In genomic region chr5:179697543-179697942, GRCh38 we compare ENCODE assay signal across 8 cellular contexts. TPM values are rescaled to one million over a fixed set of nuclear protein-coding genes. Genes with fewer than 3 reads are reported as not detected.
DNase-seq lines count a peak whose midpoint lies in the region; ATAC-seq, FAIRE-seq and TF ChIP-seq lines count a peak whose summit lies in the region.
"Not testable (repeated sequence)": the region's sequence is repeated elsewhere in the genome, so short reads cannot be mapped to it uniquely, and the experiment has no call there.

No MANE protein-coding gene starts in this region.

- H3K4me2 ChIP-seq in GM12878 (ENCODE audit: control insufficient read depth, insufficient read depth), result peak overlapping the region; percentile 46

- not testable (repeated sequence) for ATAC-seq in activated B cell treated with CpG ODN at 0.5 μM for 24 hours (ENCODE audit: low read depth); GM12878; right lobe of liver

- FAIRE-seq in GM12878 (lab: Jason Lieb, UNC), result not testable (repeated sequence)

- H3K4me1 ChIP-seq in GM12878 (ENCODE audit: control insufficient read depth, insufficient read depth, low read length) (peaks cover 14% of the 10 kb centered on the region), esophagus muscularis mucosa (peaks cover 27 to 48% (median 42%) of the 10 kb centered on the region in 4 donors), right lobe of liver (peaks cover 0 to 27% (median 0%) of the 10 kb centered on the region in 4 donors), testis (peaks cover 16% of the 10 kb centered on the region)
- not testable (repeated sequence) for H3K4me1 ChIP-seq in ovary (ENCODE audit: insufficient read depth)

- not testable (repeated sequence) for BruUV-seq in GM12878 (replicated peaks; lab: Mats Ljungman, UMichigan)

- not testable (repeated sequence) for TF ChIP-seq RAD21 in GM12878 (IDR thresholded peaks at IDR 0.05; ENCODE audit: insufficient read depth, low read depth, low read length)

- peaks cover 51% of the 10 kb centered on the region for H3K4me1 Mint-ChIP-seq in CD14-positive monocyte
- peaks cover 37% of the 10 kb centered on the region for H3K4me1 Mint-ChIP-seq in activated B cell treated with CpG ODN at 0.5 μM for 24 hours

- not testable (repeated sequence) for H4K20me1 ChIP-seq in GM12878 (ENCODE audit: control insufficient read depth, insufficient read depth)

- not testable (repeated sequence) for H3K36me3 Mint-ChIP-seq in CD14-positive monocyte
- peaks cover 21% of the 10 kb centered on the region for H3K36me3 Mint-ChIP-seq in activated B cell treated with CpG ODN at 0.5 μM for 24 hours (ENCODE audit: low read depth)

- CTCF ChIA-PET in activated B cell treated with CpG ODN at 0.5 μM for 24 hours (lab: Charles Lee), result interaction anchor here (1.2 kb wide), 1 partner anchor 18 kb away, joined by 4 read pairs; no protein-coding TSS in a partner anchor
- CTCF ChIA-PET in GM12878 (lab: Yijun Ruan, JAX), result interaction anchor here (2.4 kb wide), 1 partner anchor 18 kb away, joined by 24 read pairs; the partner anchor contains the start of gene CBY3

- H3K27me3 ChIP-seq in GM12878 (replicated peaks in 1 of 2; ENCODE audit: control insufficient read depth in 2 of 2, insufficient read depth in 2 of 2, low read length in 1 of 2); esophagus muscularis mucosa; right lobe of liver; ovary; testis: not testable (repeated sequence)

- not testable (repeated sequence) for TF ChIP-seq POLR2A in GM12878 (IDR thresholded peaks at IDR 0.05; ENCODE audit: low read depth, low read length); esophagus muscularis mucosa (IDR thresholded peaks at IDR 0.05; ENCODE audit: low read depth); right lobe of liver (IDR thresholded peaks at IDR 0.05); ovary (IDR thresholded peaks at IDR 0.05); testis (IDR thresholded peaks at IDR 0.05)

- not testable (repeated sequence) for H3K9me3 ChIP-seq in KOPT-K1 (ENCODE audit: insufficient read depth, low read length, poor library complexity, severe bottlenecking); GM12878 (replicated peaks; ENCODE audit: control insufficient read depth, insufficient read depth, low read length); esophagus muscularis mucosa; right lobe of liver; ovary; testis

- not testable (repeated sequence) for H3K9me3 Mint-ChIP-seq in CD14-positive monocyte, activated B cell treated with CpG ODN at 0.5 μM for 24 hours

- not testable (repeated sequence) for TF ChIP-seq EP300 in GM12878 (IDR thresholded peaks at IDR 0.05; ENCODE audit: borderline replicate concordance in 1 of 2, control insufficient read depth in 1 of 2, low read depth in 2 of 2, low read length in 2 of 2); esophagus muscularis mucosa (IDR thresholded peaks at IDR 0.05); ovary (IDR thresholded peaks at IDR 0.05)

- H2AFZ ChIP-seq in GM12878 (ENCODE audit: control insufficient read depth, low read depth, low read length), result peak overlapping the region; percentile 57

- H3K9ac ChIP-seq in GM12878 (ENCODE audit: control insufficient read depth, insufficient read depth, low read length), result peak overlapping the region; percentile 96

- in situ Hi-C loops in GM12878 (cut with MboI), result not testable (repeated sequence)

- H3K4me3 ChIP-seq in GM12878, result peak overlapping the region; percentile 72
- H3K4me3 ChIP-seq in esophagus muscularis mucosa, result peak overlapping the region; percentile 86 to 94 (median 88)
- H3K4me3 ChIP-seq in right lobe of liver, result peak overlapping the region; percentile 63 to 92 (median 86)
- H3K4me3 ChIP-seq in ovary, result not testable (repeated sequence)
- H3K4me3 ChIP-seq in testis, result peak overlapping the region; percentile 80 to 97

- RAD21 ChIA-PET in GM12878 (lab: Charles Lee; ENCODE audit: unreplicated experiment), result interaction anchor here (1.6 to 2.0 kb wide), 2 partner anchors 18 to 35 kb away, joined by 4 to 11 read pairs; partner anchors contain the start of gene MAML1

- peaks cover 24% of the 10 kb centered on the region for H3K36me3 ChIP-seq in KOPT-K1 (ENCODE audit: insufficient read depth, low read length)
- not testable (repeated sequence) for H3K36me3 ChIP-seq in GM12878 (ENCODE audit: control insufficient read depth in 2 of 2, insufficient read depth in 2 of 2, low read length in 1 of 2); esophagus muscularis mucosa; right lobe of liver; ovary; testis (ENCODE audit: low read depth, missing control alignments)

- H3K27ac ChIP-seq in KOPT-K1 (ENCODE audit: low read depth, low read length, poor library complexity, severe bottlenecking), result peak overlapping the region; percentile 98
- H3K27ac ChIP-seq in GM12878 (ENCODE audit: control insufficient read depth, insufficient read depth), result peak overlapping the region; percentile 97
- peak overlapping the region; percentile 93 to 97 (median 96) for H3K27ac ChIP-seq in esophagus muscularis mucosa (replicated peaks in 1 of 4)
- peak overlapping the region; percentile 60 to 90 (median 79) for H3K27ac ChIP-seq in right lobe of liver
- H3K27ac ChIP-seq in ovary, result peak overlapping the region; percentile 22 to 86
- H3K27ac ChIP-seq in testis, result peak overlapping the region; percentile 55 to 93

- H3K4me3 Mint-ChIP-seq in CD14-positive monocyte (peak overlapping the region; percentile 94 to 97), activated B cell treated with CpG ODN at 0.5 μM for 24 hours (peak overlapping the region; percentile 97)

- intact Hi-C loops in CD14-positive monocyte (cut with micrococcal nuclease), result loop anchor here in 1 of 2 donors (10.0 kb wide), 1 partner anchor 73 kb away; the partner anchor contains the start of gene HNRNPH1
- intact Hi-C loops in activated B cell treated with CpG ODN at 0.5 μM for 24 hours (cut with micrococcal nuclease), result loop anchor here (5.0 to 10.0 kb wide), 3 partner anchors 157 to 1545 kb away; partner anchors contain the start of genes MRNIP, NHP2 and TBC1D9B
- intact Hi-C loops in GM12878 (cut with micrococcal nuclease; ENCODE audit: unreplicated experiment); right lobe of liver (cut with DNase I); ovary (cut with DNase I): not testable (repeated sequence)
- intact Hi-C loops in esophagus muscularis mucosa (cut with DNase I), result loop anchor here (5.0 kb wide), 1 partner anchor 35 kb away; the partner anchor contains the start of gene MAML1
- intact Hi-C loops in testis (cut with DNase I; ENCODE audit: low total_unique reads), result loop anchor here (10.0 kb wide), 1 partner anchor 73 kb away; the partner anchor contains the start of gene HNRNPH1

- DNase-seq in CD14-positive monocyte (ENCODE audit: low spot score); activated B cell treated with CpG ODN at 0.5 μM for 24 hours; GM12878 (ENCODE audit: low read depth, low spot score); esophagus muscularis mucosa (ENCODE audit: extremely low spot score); right lobe of liver; testis: not testable (repeated sequence)
- peak in 2 of 5 donors; percentile 31 to 40 for DNase-seq in ovary

- H3K27ac Mint-ChIP-seq in CD14-positive monocyte (peak overlapping the region; percentile 96 to 100 (median 100)), activated B cell treated with CpG ODN at 0.5 μM for 24 hours (peak overlapping the region; percentile 99)

- SMC1A ChIA-PET in GM12878 (lab: Charles Lee; ENCODE audit: uncharacterized antibody, unreplicated experiment), result interaction anchor here (1.0 to 3.0 kb wide), 4 partner anchors 13 to 74 kb away, joined by 3 to 15 read pairs (median 4); partner anchors contain the start of genes CBY3 and HNRNPH1

- POLR2A ChIA-PET in activated B cell treated with CpG ODN at 0.5 μM for 24 hours (lab: Charles Lee) (interaction anchor here (0.6 to 5.4 kb wide), 6 partner anchors 16 to 147 kb away, joined by 3 to 32 read pairs (median 4); partner anchors contain the start of genes CBY3, HNRNPH1 and RUFY1), GM12878 (lab: Charles Lee) (interaction anchor here (0.8 to 2.1 kb wide), 9 partner anchors 8 to 147 kb away, joined by 3 to 14 read pairs (median 4); partner anchors contain the start of genes MAML1 and RUFY1)

- 47% methylated on average over 15 of the region's 15 CpGs for WGBS in GM12878 (ENCODE audit: insufficient coverage, insufficient replicate concordance, low lambda C conversion rate, missing lambda C conversion rate)
- WGBS in esophagus muscularis mucosa, result 91% methylated on average over 15 of the region's 15 CpGs
- 93% methylated on average over 14 of the region's 15 CpGs for WGBS in right lobe of liver (ENCODE audit: insufficient coverage, low coverage, low lambda C conversion rate, missing lambda C conversion rate)
- 93 to 94% (median 94%) methylated on average over 15 of the region's 15 CpGs for WGBS in ovary, 3 donors
- WGBS in testis, 2 donors, result 68 to 80% methylated on average over 15 of the region's 15 CpGs

- H3K27me3 Mint-ChIP-seq in CD14-positive monocyte (ENCODE audit: low read depth in 3 of 3); activated B cell treated with CpG ODN at 0.5 μM for 24 hours: not testable (repeated sequence)

- H3K79me2 ChIP-seq in GM12878 (ENCODE audit: control insufficient read depth, insufficient read depth, low read length), result peaks cover 41% of the 10 kb centered on the region

- not testable (repeated sequence) for TF ChIP-seq CTCF in CD14-positive monocyte (IDR thresholded peaks at IDR 0.05); activated B cell treated with CpG ODN at 0.5 μM for 24 hours (IDR thresholded peaks at IDR 0.05); GM12878 (IDR thresholded peaks at IDR 0.05 in 2 of 3, conservative IDR thresholded peaks at IDR 0.05 in 1 of 3; ENCODE audit: control insufficient read depth in 2 of 3, extremely low read depth in 1 of 3, insufficient read depth in 1 of 3, low read depth in 3 of 3, low read length in 3 of 3); esophagus muscularis mucosa (IDR thresholded peaks at IDR 0.05); right lobe of liver (IDR thresholded peaks at IDR 0.05); ovary (IDR thresholded peaks at IDR 0.05); testis (IDR thresholded peaks at IDR 0.05)

RNA-seq across cellular contexts. Expression of gene CANX, which starts 1.2 kb away (rescaled TPM):
- polyA plus RNA-seq in CD14-positive monocyte (100 to 1,000 TPM; 259 to 368 TPM), GM12878 (2011; rRNA removed) (602 and 605 TPM in 2 replicates), GM12878 (2014; fragmentation: Illumina TruSeq; extraction: Trizol) (393 and 480 TPM in 2 replicates), GM12878 (2014; fragmentation: Nextera tagmentation; extraction: Ambion mirVana) (100 to 1,000 TPM in 1 of 2 experiments, 10 to 100 TPM in 1; 78.2 to 139 TPM), GM12878 (2014; rRNA removed) (261 and 326 TPM in 2 replicates), GM12878 (2016; fragmentation: Nextera tagmentation; extraction: Ambion mirVana) (100 to 1,000 TPM; 433 to 469 TPM), ovary (100 to 1,000 TPM; 176 to 688 TPM), testis (ENCODE audit: insufficient read depth, low read depth, low replicate concordance) (462 TPM)
- total RNA-seq in activated B cell treated with CpG ODN at 0.5 μM for 24 hours (318 and 332 TPM in 2 replicates), GM12878 (2014; rRNA removed) (259 and 322 TPM in 2 replicates), GM12878 (2014; rRNA removed; fragmentation: Illumina TruSeq; extraction: Trizol) (416 and 430 TPM in 2 replicates), GM12878 (2021) (550 and 555 TPM in 2 replicates), esophagus muscularis mucosa (100 to 1,000 TPM; 230 to 403 (median 321) TPM), right lobe of liver (100 to 1,000 TPM; 363 to 606 (median 456) TPM), ovary (100 to 1,000 TPM; 228 to 683 (median 573) TPM), testis (100 to 1,000 TPM; 296 to 351 TPM)
- total RNA-seq in GM12878 (2013; cell fraction: nucleolus; rRNA removed), result 285 and 287 TPM in 2 replicates
- 328 TPM for polyA plus RNA-seq in GM12878 (2011; ENCODE audit: low read depth)
- 137 and 177 TPM in 2 replicates for polyA plus RNA-seq in GM12878 (2011; cell fraction: cytosol; rRNA removed)
- polyA plus RNA-seq in GM12878 (2011; cell fraction: nucleus; rRNA removed), result 109 and 125 TPM in 2 replicates
- polyA plus RNA-seq in GM12878 (2012), result 303 and 419 TPM in 2 replicates
- polyA minus RNA-seq in GM12878 (2011; rRNA and poly(A)+ RNA removed), result 439 and 652 TPM in 2 replicates
- 262 and 309 TPM in 2 replicates for polyA minus RNA-seq in GM12878 (2011; cell fraction: cytosol; rRNA and poly(A)+ RNA removed)
- 71.2 and 97.1 TPM in 2 replicates for polyA minus RNA-seq in GM12878 (2011; cell fraction: nucleus; rRNA and poly(A)+ RNA removed)

RNA-seq across cellular contexts. Expression of gene CBY3, which starts 16.7 kb away (rescaled TPM):
- not detected for polyA plus RNA-seq in CD14-positive monocyte
- total RNA-seq in activated B cell treated with CpG ODN at 0.5 μM for 24 hours, result not detected in 2 replicates
- 2.6 and 2.7 TPM in 2 replicates for total RNA-seq in GM12878 (2013; cell fraction: nucleolus; rRNA removed)
- 0.56 and 0.93 TPM in 2 replicates for total RNA-seq in GM12878 (2014; rRNA removed)
- total RNA-seq in GM12878 (2014; rRNA removed; fragmentation: Illumina TruSeq; extraction: Trizol), result not detected in 2 replicates
- total RNA-seq in GM12878 (2021), result not detected in 2 replicates
- not detected for polyA plus RNA-seq in GM12878 (2011; ENCODE audit: low read depth)
- polyA plus RNA-seq in GM12878 (2011; rRNA removed), result 0.10 TPM in 1 of 2 replicates, not detected in the other
- polyA plus RNA-seq in GM12878 (2011; cell fraction: cytosol; rRNA removed), result 0.07 and 0.23 TPM in 2 replicates
- polyA plus RNA-seq in GM12878 (2011; cell fraction: nucleus; rRNA removed), result 0.32 and 1.3 TPM in 2 replicates
- 0.69 and 0.93 TPM in 2 replicates for polyA plus RNA-seq in GM12878 (2012)
- polyA plus RNA-seq in GM12878 (2014; fragmentation: Illumina TruSeq; extraction: Trizol), result not detected in 2 replicates
- polyA plus RNA-seq in GM12878 (2014; fragmentation: Nextera tagmentation; extraction: Ambion mirVana), result not detected
- 0.18 and 0.25 TPM in 2 replicates for polyA plus RNA-seq in GM12878 (2014; rRNA removed)
- 1 to 10 TPM in 1 of 2 experiments, under 1 TPM in 1; 0.47 to 1.2 TPM for polyA plus RNA-seq in GM12878 (2016; fragmentation: Nextera tagmentation; extraction: Ambion mirVana)
- polyA minus RNA-seq in GM12878 (2011; rRNA and poly(A)+ RNA removed), result 0.41 TPM in 1 of 2 replicates, not detected in the other
- polyA minus RNA-seq in GM12878 (2011; cell fraction: cytosol; rRNA and poly(A)+ RNA removed), result not detected in 2 replicates
- polyA minus RNA-seq in GM12878 (2011; cell fraction: nucleus; rRNA and poly(A)+ RNA removed), result 2.7 and 3.0 TPM in 2 replicates
- not detected for total RNA-seq in esophagus muscularis mucosa
- total RNA-seq in right lobe of liver, result not detected
- total RNA-seq in ovary, result under 1 TPM in 1 of 7 donors, not detected in 6; 0.65 TPM
- not detected for polyA plus RNA-seq in ovary
- total RNA-seq in testis, result 10 to 100 TPM in 1 of 2 donors, 1 to 10 TPM in 1; 6.4 to 12.8 TPM
- polyA plus RNA-seq in testis (ENCODE audit: insufficient read depth, low read depth, low replicate concordance), result 7.8 TPM

RNA-seq across cellular contexts. Expression of gene MAML1, which starts 35.1 kb away (rescaled TPM):
- polyA plus RNA-seq in CD14-positive monocyte (1 to 10 TPM; 2.2 to 2.7 TPM), GM12878 (2011; rRNA removed) (3.4 and 6.5 TPM in 2 replicates), GM12878 (2014; fragmentation: Illumina TruSeq; extraction: Trizol) (13.8 and 17.2 TPM in 2 replicates), GM12878 (2014; fragmentation: Nextera tagmentation; extraction: Ambion mirVana) (1 to 10 TPM in 1 of 2 experiments, under 1 TPM in 1; 0.42 to 1.2 TPM), GM12878 (2014; rRNA removed) (19.5 and 21.1 TPM in 2 replicates), GM12878 (2016; fragmentation: Nextera tagmentation; extraction: Ambion mirVana) (1 to 10 TPM; 7.0 to 7.1 TPM), ovary (10 to 100 TPM; 19.0 to 20.2 TPM), testis (ENCODE audit: insufficient read depth, low read depth, low replicate concordance) (23.5 TPM)
- total RNA-seq in activated B cell treated with CpG ODN at 0.5 μM for 24 hours (33.6 and 38.8 TPM in 2 replicates), GM12878 (2014; rRNA removed) (9.1 and 16.4 TPM in 2 replicates), GM12878 (2014; rRNA removed; fragmentation: Illumina TruSeq; extraction: Trizol) (7.4 and 7.9 TPM in 2 replicates), GM12878 (2021) (23.1 and 23.9 TPM in 2 replicates), esophagus muscularis mucosa (10 to 100 TPM; 21.4 to 60.9 (median 36.4) TPM), right lobe of liver (1 to 10 TPM; 6.2 to 8.8 (median 8.0) TPM), ovary (10 to 100 TPM; 18.4 to 40.1 (median 33.6) TPM), testis (10 to 100 TPM; 52.5 to 60.7 TPM)
- total RNA-seq in GM12878 (2013; cell fraction: nucleolus; rRNA removed), result 22.7 and 24.8 TPM in 2 replicates
- polyA plus RNA-seq in GM12878 (2011; ENCODE audit: low read depth), result 5.3 TPM
- polyA plus RNA-seq in GM12878 (2011; cell fraction: cytosol; rRNA removed), result 6.6 and 7.5 TPM in 2 replicates
- polyA plus RNA-seq in GM12878 (2011; cell fraction: nucleus; rRNA removed), result 14.3 and 16.4 TPM in 2 replicates
- 9.6 and 11.2 TPM in 2 replicates for polyA plus RNA-seq in GM12878 (2012)
- 6.3 and 7.7 TPM in 2 replicates for polyA minus RNA-seq in GM12878 (2011; rRNA and poly(A)+ RNA removed)
- polyA minus RNA-seq in GM12878 (2011; cell fraction: cytosol; rRNA and poly(A)+ RNA removed), result 4.1 and 5.6 TPM in 2 replicates
- 7.6 and 16.6 TPM in 2 replicates for polyA minus RNA-seq in GM12878 (2011; cell fraction: nucleus; rRNA and poly(A)+ RNA removed)
